Comparison of ENCODE assay signal across 1 cellular context in genomic region chr15:66588971-66589370, GRCh38.
TF ChIP-seq lines count a peak whose summit lies in the region.

No MANE protein-coding gene starts in this region.

TF ChIP-seq in H1, 55 proteins besides CTCF, POLR2A, EP300 and RAD21:
- TF ChIP-seq SP4 (IDR thresholded peaks at IDR 0.05; ENCODE audit: low read length) = no peak
- no peak for TF ChIP-seq BRCA1 (IDR thresholded peaks at IDR 0.05; ENCODE audit: low read depth, low read length)
- no peak for TF ChIP-seq EGR1 (IDR thresholded peaks at IDR 0.05; ENCODE audit: borderline replicate concordance, low read depth, low read length)
- peak; percentile 44 for TF ChIP-seq SIX5 (IDR thresholded peaks at IDR 0.05; ENCODE audit: low read depth, low read length)
- no peak for TF ChIP-seq CEBPB (IDR thresholded peaks at IDR 0.05; ENCODE audit: low read depth, low read length)
- TF ChIP-seq USF2 (IDR thresholded peaks at IDR 0.05; ENCODE audit: low read length) = peak; percentile 26; the same call in 1 of the 2 replicates
